18 cellular contexts compared by ENCODE assay signal in genomic region chr10:62335326-62335725, GRCh38. TPM values are rescaled to one million over a fixed set of nuclear protein-coding genes. Genes with fewer than 3 reads are reported as not detected.
DNase-seq lines count a peak whose midpoint lies in the region; ATAC-seq and TF ChIP-seq lines count a peak whose summit lies in the region.
"Had no signal": no experiment of that assay in that cellular context is flagged by ENCODE, and none has a peak within 500 bp of the region (broad histone marks: within the 10 kb centered on the region; RNA-seq: fewer than 3 reads in every experiment).

No MANE protein-coding gene starts in this region.

- peak overlapping the region; percentile 2 for H3K4me3 Mint-ChIP-seq in activated B cell treated with CpG ODN at 0.5 μM for 24 hours
- H3K4me3 Mint-ChIP-seq: activated T-cell treated with anti-CD3 and anti-CD28 coated beads, Interleukin-2, amount 50 U/mL, for 72 hours; CD4-positive, alpha-beta T cell; T-helper 2 cell treated with Interferon-gamma antibody and Interleukin-4, amounts not matched to agents 5 μg/mL and 100 μg/mL, for 36 hours had no signal

- no peaks in the 10 kb centered on the region for H4K20me1 ChIP-seq in BLaER1

- DNase-seq in HFF-Myc (ENCODE audit: extremely low read depth, low read depth): peak; percentile 5
- DNase-seq in activated B cell treated with CpG ODN at 0.5 μM for 24 hours: no peak
- no peak for DNase-seq in foreskin keratinocyte
- no peak for DNase-seq in islet precursor cell
- DNase-seq in NCI-H345 (lab: John Stamatoyannopoulos, UW): no peak
- DNase-seq in T-helper 1 cell: no peak
- DNase-seq: activated T-cell treated with anti-CD3 and anti-CD28 coated beads, Interleukin-2, amount 50 U/mL, for 72 hours; CD4-positive, alpha-beta T cell; colonic mucosa; NCI-H1417; NCI-H748 treated with DMSO at 0.1 percent for 48 hours; retina; stimulated activated CD4-positive, alpha-beta T cell treated with anti-CD3 and anti-CD28 coated beads, Interleukin-12 subunit alpha, Interleukin-12 subunit beta, amount 100 ng/mL, for 4 hours; uterus had no signal

- intact Hi-C loops in activated B cell treated with CpG ODN at 0.5 μM for 24 hours (cut with micrococcal nuclease): no loop called here

- CTCF ChIA-PET in activated B cell treated with CpG ODN at 0.5 μM for 24 hours (lab: Charles Lee): no interaction called here

- H3K27me3 ChIP-seq in BLaER1 (no peaks in the 10 kb centered on the region), foreskin keratinocyte (no peaks in the 10 kb centered on the region)
- H3K27me3 ChIP-seq: colonic mucosa, uterus had no signal

- H3K9ac ChIP-seq in BLaER1: no peak overlapping the region

- H3K4me1 Mint-ChIP-seq in activated B cell treated with CpG ODN at 0.5 μM for 24 hours: peaks cover 35% of the 10 kb centered on the region

- H3K27ac Mint-ChIP-seq in activated B cell treated with CpG ODN at 0.5 μM for 24 hours: peak overlapping the region; percentile 8
- H3K27ac Mint-ChIP-seq: activated naive CD4-positive, alpha-beta T cell treated with anti-CD3 and anti-CD28 coated beads, Interleukin-2, amount 50 U/mL, for 72 hours; activated T-cell treated with anti-CD3 and anti-CD28 coated beads, Interleukin-2, amount 50 U/mL, for 72 hours; CD4-positive, alpha-beta T cell; T-helper 2 cell treated with Interferon-gamma antibody and Interleukin-4, amounts not matched to agents 5 μg/mL and 100 μg/mL, for 36 hours had no signal

- no peaks in the 10 kb centered on the region for H3K27me3 Mint-ChIP-seq in activated B cell treated with CpG ODN at 0.5 μM for 24 hours

- H3K27ac ChIP-seq in BLaER1 (no peak overlapping the region), foreskin keratinocyte (no peak overlapping the region)
- H3K27ac ChIP-seq: colonic mucosa, uterus had no signal

- H3K4me2 ChIP-seq in BLaER1: peak overlapping the region; percentile 25

- H3K9me3 ChIP-seq in BLaER1: peaks cover 25% of the 10 kb centered on the region
- H3K9me3 ChIP-seq: colonic mucosa, uterus had no signal

- no peaks in the 10 kb centered on the region for H3K36me3 ChIP-seq in BLaER1
- H3K36me3 ChIP-seq: colonic mucosa, uterus had no signal

- H3K36me3 Mint-ChIP-seq in activated B cell treated with CpG ODN at 0.5 μM for 24 hours (ENCODE audit: low read depth): peaks cover 3% of the 10 kb centered on the region

- H3K4me3 ChIP-seq in BLaER1: no peak overlapping the region
- H3K4me3 ChIP-seq in HFF-Myc (replicated peaks; ENCODE audit: low read depth, low read length): no peak overlapping the region
- H3K4me3 ChIP-seq: colonic mucosa, uterus had no signal

- ATAC-seq in activated B cell treated with CpG ODN at 0.5 μM for 24 hours (ENCODE audit: low read depth) (no peak), foreskin keratinocyte (peak; percentile 56), HG03108 (IDR thresholded peaks at IDR 0.05; ENCODE audit: unreplicated experiment) (no peak)
- ATAC-seq: activated naive CD4-positive, alpha-beta T cell treated with anti-CD3 and anti-CD28 coated beads, Interleukin-2, amount 50 U/mL, for 72 hours; activated T-cell treated with anti-CD3 and anti-CD28 coated beads, Interleukin-2, amount 50 U/mL, for 72 hours had no signal

- POLR2A ChIA-PET in activated B cell treated with CpG ODN at 0.5 μM for 24 hours (lab: Charles Lee): no interaction called here

- H3K4me1 ChIP-seq in BLaER1: peaks cover 17% of the 10 kb centered on the region; the same call in 1 of the 2 replicates
- H3K4me1 ChIP-seq in foreskin keratinocyte: peaks cover 18% of the 10 kb centered on the region
- H3K4me1 ChIP-seq: colonic mucosa, uterus had no signal

- TF ChIP-seq CTCF in HFF-Myc (IDR thresholded peaks at IDR 0.05; ENCODE audit: low read depth, low read length, missing control alignments) (no peak), activated B cell treated with CpG ODN at 0.5 μM for 24 hours (IDR thresholded peaks at IDR 0.05) (no peak), foreskin keratinocyte (conservative IDR thresholded peaks at IDR 0.05) (no peak)

- peaks cover 14% of the 10 kb centered on the region for H3K9me3 Mint-ChIP-seq in activated B cell treated with CpG ODN at 0.5 μM for 24 hours

RNA-seq across cellular contexts. Expression of gene ZNF365, which starts 38.8 kb away (rescaled TPM):
- total RNA-seq in activated B cell treated with CpG ODN at 0.5 μM for 24 hours (not detected in 2 replicates), foreskin keratinocyte (6.0 and 8.1 TPM in 2 replicates)
- polyA plus RNA-seq in foreskin keratinocyte: 2.8 and 3.6 TPM in 2 replicates
- total RNA-seq: activated naive CD4-positive, alpha-beta T cell treated with anti-CD3 and anti-CD28 coated beads, Interleukin-2, amount 50 U/mL, for 72 hours had no signal
